10 cellular contexts compared by ENCODE assay signal in the genomic region with DNA sequence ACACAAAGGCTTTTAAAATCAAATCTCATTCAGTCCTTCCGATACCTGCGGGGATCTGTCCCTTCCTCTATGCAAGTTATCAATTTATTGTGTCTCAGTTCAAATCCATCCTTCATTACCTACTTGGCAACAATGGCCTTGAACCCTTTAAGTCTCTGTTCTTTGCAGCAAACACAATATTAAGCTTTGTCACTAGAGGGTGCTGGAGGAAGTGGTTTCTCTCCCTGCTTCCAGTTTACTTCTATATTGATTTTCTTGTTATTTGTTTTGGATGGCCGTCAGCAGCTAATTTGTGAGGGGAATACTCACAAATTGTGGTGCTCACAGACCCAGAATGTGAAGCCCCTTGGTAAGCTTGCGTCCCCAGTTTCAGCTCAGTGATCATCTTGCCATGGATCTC.
DNase-seq lines count a peak whose midpoint lies in the region; ATAC-seq and TF ChIP-seq lines count a peak whose summit lies in the region.
"Had no signal": no experiment of that assay in that cellular context is flagged by ENCODE, and none has a peak within 500 bp of the region (broad histone marks: within the 10 kb centered on the region; RNA-seq: fewer than 3 reads in every experiment).

No MANE protein-coding gene starts in this region.

- H3K27me3 ChIP-seq in RWPE2 (ENCODE audit: insufficient read depth, poor library complexity, severe bottlenecking) (peaks cover 23% of the 10 kb centered on the region), ascending aorta (no peaks in the 10 kb centered on the region), tibial nerve (peaks cover 0 to 30% of the 10 kb centered on the region in 2 donors)

- ATAC-seq in RWPE2 (ENCODE audit: low read depth), result no peak
- peak; percentile 83 for ATAC-seq in left lobe of liver
- ATAC-seq: T-cell had no signal

- H3K27ac ChIP-seq in RWPE2 (ENCODE audit: poor library complexity, severe bottlenecking) (no peak overlapping the region), ascending aorta (no peak overlapping the region), tibial nerve (no peak overlapping the region)

- 70 to 88% methylated on average over 4 of the region's 4 CpGs for WGBS in tibial nerve, 2 donors

- intact Hi-C loops in ascending aorta (cut with DNase I), result no loop called here

- TF ChIP-seq EP300 in tibial nerve (IDR thresholded peaks at IDR 0.05), result no peak

- H3K4me3 ChIP-seq in RWPE2 (ENCODE audit: severe bottlenecking) (no peak overlapping the region), ascending aorta (no peak overlapping the region), tibial nerve (no peak overlapping the region)

- POLR2A ChIA-PET in GM10248 (lab: Yijun Ruan, JAX), result no interaction called here

- no peak for DNase-seq in GM10248 (ENCODE audit: extremely low spot score)
- DNase-seq in HuH-7 (ENCODE audit: low spot score), result peak; percentile 28
- DNase-seq in RWPE2 (ENCODE audit: low spot score), result no peak
- no peak for DNase-seq in left lobe of liver (ENCODE audit: low spot score)
- DNase-seq in ascending aorta (ENCODE audit: low spot score in 2 of 2), result no peak
- DNase-seq in putamen (ENCODE audit: low spot score), result no peak
- no peak for DNase-seq in tibial nerve (ENCODE audit: low spot score in 2 of 2)
- DNase-seq in stimulated activated CD4-positive, alpha-beta T cell treated with anti-CD3 and anti-CD28 coated beads, Interleukin-2, amount 100 ng/mL, for 24 hours, result no peak
- DNase-seq: activated effector memory CD4-positive, alpha-beta T cell treated with anti-CD3 and anti-CD28 coated beads, Interleukin-2, amount 50 U/mL, for 16 hours; T-cell had no signal

- CTCF ChIA-PET in GM10248 (lab: Yijun Ruan, JAX), result interaction anchor here (1.1 kb wide), 2 partner anchors 26 to 976 kb away, joined by 3 read pairs; no protein-coding TSS in a partner anchor

- TF ChIP-seq CTCF in GM10248 (IDR thresholded peaks at IDR 0.05; ENCODE audit: control extremely low read depth, extremely low read depth, low read depth, missing control alignments) (peak; percentile 28), RWPE2 (IDR thresholded peaks at IDR 0.05; ENCODE audit: poor library complexity, severe bottlenecking) (peak; percentile 33), ascending aorta (IDR thresholded peaks at IDR 0.05) (no peak), tibial nerve (IDR thresholded peaks at IDR 0.05) (no peak)

- no peaks in the 10 kb centered on the region for H3K9me3 ChIP-seq in RWPE2 (ENCODE audit: severe bottlenecking)
- no peaks in the 10 kb centered on the region for H3K9me3 ChIP-seq in ascending aorta
- H3K9me3 ChIP-seq in tibial nerve, result no peaks in the 10 kb centered on the region

- H3K36me3 ChIP-seq in RWPE2 (ENCODE audit: low read depth), result no peaks in the 10 kb centered on the region
- no peaks in the 10 kb centered on the region for H3K36me3 ChIP-seq in ascending aorta
- H3K36me3 ChIP-seq in tibial nerve, result no peaks in the 10 kb centered on the region

- H3K4me1 ChIP-seq in RWPE2 (ENCODE audit: insufficient read depth, poor library complexity, severe bottlenecking) (no peaks in the 10 kb centered on the region), ascending aorta (no peaks in the 10 kb centered on the region), tibial nerve (peaks cover 0 to 11% (median 0%) of the 10 kb centered on the region in 4 donors)

- TF ChIP-seq POLR2A in tibial nerve (IDR thresholded peaks at IDR 0.05), result no peak

Comparison
In these comparisons a context has a peak if more than half of its experiments do, and no peak if none do; other contexts are left out.
1. CTCF ChIP-seq: peak in GM10248 (single experiment) and RWPE2 (single experiment); none in ascending aorta (0 of 3) and tibial nerve (0 of 5).